Comparison of ENCODE assay signal across 9 cellular contexts in the genomic region with DNA sequence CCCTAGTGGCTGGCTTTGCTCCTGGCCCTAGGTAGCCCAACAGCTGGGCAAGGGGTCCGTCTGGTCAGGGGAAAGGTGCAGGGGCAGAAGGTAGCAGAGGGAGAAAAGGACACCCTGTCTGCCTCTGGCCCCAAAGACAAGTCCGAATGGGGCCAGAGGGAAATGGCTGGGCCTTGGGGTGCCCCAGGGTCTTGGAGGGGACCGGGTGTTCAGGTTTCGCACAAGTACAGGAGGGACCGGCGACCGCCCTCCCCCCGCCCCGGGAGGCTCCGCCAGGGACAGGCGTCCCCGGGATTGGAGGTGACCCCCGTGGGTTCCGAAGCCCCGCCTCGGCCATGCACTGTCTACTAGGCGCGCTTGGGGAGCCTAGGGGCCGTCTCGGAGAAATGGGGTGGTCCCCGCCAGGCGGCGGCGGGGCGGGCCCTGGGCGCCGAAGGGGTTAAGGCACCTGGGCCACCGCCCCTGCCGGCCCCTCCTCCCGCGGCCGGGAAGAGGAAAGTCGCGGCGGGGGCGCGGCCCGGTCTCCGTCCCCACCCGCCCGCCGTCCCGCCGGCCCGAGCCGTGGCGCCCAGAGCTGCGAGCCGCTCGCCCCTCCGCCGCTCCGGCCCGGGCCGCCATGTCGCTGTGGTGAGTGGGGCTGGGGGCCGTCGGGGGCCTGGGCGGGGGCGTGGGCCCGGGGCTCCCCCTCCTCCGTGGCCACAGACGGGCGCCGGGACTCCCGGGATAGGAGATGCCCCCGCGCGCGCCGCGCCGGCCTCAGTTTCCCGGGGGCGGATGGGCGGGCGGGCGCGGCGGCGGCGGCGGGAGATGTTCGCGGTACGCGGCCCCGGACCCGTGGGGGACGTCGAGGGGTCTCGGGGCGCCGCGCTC. TPM values are rescaled to one million over a fixed set of nuclear protein-coding genes. Genes with fewer than 3 reads are reported as not detected.
DNase-seq lines count a peak whose midpoint lies in the region; ATAC-seq and TF ChIP-seq lines count a peak whose summit lies in the region.
"Had no signal": no experiment of that assay in that cellular context is flagged by ENCODE, and none has a peak within 500 bp of the region (broad histone marks: within the 10 kb centered on the region; RNA-seq: fewer than 3 reads in every experiment).

A gene with protein sequence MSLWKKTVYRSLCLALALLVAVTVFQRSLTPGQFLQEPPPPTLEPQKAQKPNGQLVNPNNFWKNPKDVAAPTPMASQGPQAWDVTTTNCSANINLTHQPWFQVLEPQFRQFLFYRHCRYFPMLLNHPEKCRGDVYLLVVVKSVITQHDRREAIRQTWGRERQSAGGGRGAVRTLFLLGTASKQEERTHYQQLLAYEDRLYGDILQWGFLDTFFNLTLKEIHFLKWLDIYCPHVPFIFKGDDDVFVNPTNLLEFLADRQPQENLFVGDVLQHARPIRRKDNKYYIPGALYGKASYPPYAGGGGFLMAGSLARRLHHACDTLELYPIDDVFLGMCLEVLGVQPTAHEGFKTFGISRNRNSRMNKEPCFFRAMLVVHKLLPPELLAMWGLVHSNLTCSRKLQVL (plus strand): TSS at position 523 of the 870 bp plus-strand sequence. CDS start 94 bp downstream, at position 617.

- intact Hi-C loops in activated B cell treated with CpG ODN at 0.5 μM for 24 hours (cut with micrococcal nuclease) (loop anchor here (1.0 to 2.0 kb wide), 3 partner anchors 10 to 311 kb away; no protein-coding TSS in a partner anchor), testis (cut with DNase I; ENCODE audit: low total_unique reads) (no loop called here)

- POLR2A ChIA-PET in activated B cell treated with CpG ODN at 0.5 μM for 24 hours (lab: Charles Lee) (interaction anchor here (0.6 to 4.9 kb wide), 15 partner anchors 10 to 1174 kb away, joined by 3 to 50 read pairs (median 9); partner anchors contain the start of gene NCL), HEK293T (lab: Yijun Ruan, JAX) (no interaction called here)

- H3K27ac ChIP-seq in testis, result peak within 1 kb of the TSS; percentile 68 to 70
- H3K27ac ChIP-seq: C4-2B had no signal

- TF ChIP-seq POLR2A in testis (IDR thresholded peaks at IDR 0.05), result no peak

- H3K9me3 ChIP-seq in testis, result no peaks in the 10 kb centered on the region

- ATAC-seq in activated B cell treated with CpG ODN at 0.5 μM for 24 hours (ENCODE audit: low read depth), result peak; percentile 5

- 3 to 57% methylated on average over 1 to 50 of the region's 95 CpGs for WGBS in testis, 2 donors

- H3K4me3 Mint-ChIP-seq in activated B cell treated with CpG ODN at 0.5 μM for 24 hours, result peak within 1 kb of the TSS; percentile 97

- CTCF ChIA-PET in activated B cell treated with CpG ODN at 0.5 μM for 24 hours (lab: Charles Lee), result interaction anchor here (0.9 to 2.7 kb wide), 9 partner anchors 10 to 319 kb away, joined by 3 to 24 read pairs (median 4); no protein-coding TSS in a partner anchor
- CTCF ChIA-PET in HEK293T (lab: Yijun Ruan, JAX), result no interaction called here

- peaks cover 56% of the 10 kb centered on the region for H3K36me3 Mint-ChIP-seq in activated B cell treated with CpG ODN at 0.5 μM for 24 hours (ENCODE audit: low read depth)

- no peaks in the 10 kb centered on the region for H3K36me3 ChIP-seq in testis (ENCODE audit: low read depth, missing control alignments)

- H3K4me1 Mint-ChIP-seq in activated B cell treated with CpG ODN at 0.5 μM for 24 hours, result peaks cover 67% of the 10 kb centered on the region

- H3K27ac Mint-ChIP-seq in activated B cell treated with CpG ODN at 0.5 μM for 24 hours, result peak within 1 kb of the TSS; percentile 100

- H3K27me3 ChIP-seq in testis, result no peaks in the 10 kb centered on the region

- H3K4me3 ChIP-seq in testis, result peak within 1 kb of the TSS; percentile 60 to 68

- H3K9me3 Mint-ChIP-seq in activated B cell treated with CpG ODN at 0.5 μM for 24 hours, result no peaks in the 10 kb centered on the region

- peaks cover 20% of the 10 kb centered on the region for H3K4me1 ChIP-seq in testis

- no peak for TF ChIP-seq CTCF in activated B cell treated with CpG ODN at 0.5 μM for 24 hours (IDR thresholded peaks at IDR 0.05)
- no peak for TF ChIP-seq CTCF in testis (IDR thresholded peaks at IDR 0.05)

- DNase-seq in NCI-H748 (lab: John Stamatoyannopoulos, UW; ENCODE audit: unreplicated experiment), result peak; percentile 35
- DNase-seq in NCI-H748 treated with DMSO at 0.1 percent for 48 hours (lab: John Stamatoyannopoulos, UW), result no peak
- DNase-seq in activated B cell treated with CpG ODN at 0.5 μM for 24 hours, result peak; percentile 51
- peak; percentile 90 for DNase-seq in iPS-NIHi11 (ENCODE audit: low spot score)
- DNase-seq in testis, result no peak
- no peak for DNase-seq in HEK293T (ENCODE audit: extremely low spot score)
- no peak for DNase-seq in NCI-H524 treated with DMSO at 0.1 percent for 48 hours (lab: John Stamatoyannopoulos, UW)
- DNase-seq in medulla oblongata (ENCODE audit: extremely low spot score), result no peak

- H3K27me3 Mint-ChIP-seq in activated B cell treated with CpG ODN at 0.5 μM for 24 hours, result no peaks in the 10 kb centered on the region

TF ChIP-seq in HEK293T, 16 proteins besides CTCF, POLR2A, EP300 and RAD21:
- TF ChIP-seq ZNF384 (IDR thresholded peaks at IDR 0.05), result no peak
- TF ChIP-seq FOXM1 (IDR thresholded peaks at IDR 0.05; ENCODE audit: borderline replicate concordance), result no peak
- no peak for TF ChIP-seq ELF4 (IDR thresholded peaks at IDR 0.05)
- TF ChIP-seq NFRKB (IDR thresholded peaks at IDR 0.05), result no peak
- no peak for TF ChIP-seq BHLHE40 (IDR thresholded peaks at IDR 0.05; ENCODE audit: borderline replicate concordance)
- no peak for TF ChIP-seq ARNT (IDR thresholded peaks at IDR 0.05)
- TF ChIP-seq TARDBP (IDR thresholded peaks at IDR 0.05), result no peak
- no peak for TF ChIP-seq L3MBTL2 (conservative IDR thresholded peaks at IDR 0.05)
- TF ChIP-seq PKNOX1 (IDR thresholded peaks at IDR 0.05), result no peak
- TF ChIP-seq FOXA1 (IDR thresholded peaks at IDR 0.05), result no peak

RNA-seq across cellular contexts. Expression of the gene that starts here (rescaled TPM):
- 23.7 and 24.4 TPM in 2 replicates for total RNA-seq in activated B cell treated with CpG ODN at 0.5 μM for 24 hours
- 1 to 10 TPM; 3.3 to 5.0 TPM for total RNA-seq in testis
- 2.6 TPM for polyA plus RNA-seq in testis (ENCODE audit: insufficient read depth, low read depth, low replicate concordance)

Comparison
In these comparisons a context has a peak if more than half of its experiments do, and no peak if none do; other contexts are left out.
1. DNase-seq: peak in NCI-H748 (single experiment), activated B cell treated with CpG ODN at 0.5 μM for 24 hours (single experiment) and iPS-NIHi11 (single experiment); none in NCI-H748 treated with DMSO at 0.1 percent for 48 hours (single experiment), testis (single experiment), HEK293T (single experiment), NCI-H524 treated with DMSO at 0.1 percent for 48 hours (single experiment) and medulla oblongata (single experiment).